ENCODE assay signal across 8 cellular contexts in genomic region chr12:25155031-25155576, GRCh38. TPM values are rescaled to one million over a fixed set of nuclear protein-coding genes. Genes with fewer than 3 reads are reported as not detected.
A peak's percentile ranks its signal among the peaks of the same experiment; 100 is the strongest.
DNase-seq lines count a peak whose midpoint lies in the region; ATAC-seq and TF ChIP-seq lines count a peak whose summit lies in the region.

No MANE protein-coding gene starts in this region.

- no peak overlapping the region for H3K4me3 Mint-ChIP-seq in CD14-positive monocyte
- H3K4me3 Mint-ChIP-seq in endothelial cell (ENCODE audit: unreplicated experiment) = no peak overlapping the region
- H3K4me3 Mint-ChIP-seq in progenitor cell of endocrine pancreas (ENCODE audit: low read depth) = no peak overlapping the region

- H3K4me1 Mint-ChIP-seq in CD14-positive monocyte (peaks cover 14% of the 10 kb centered on the region), endothelial cell (ENCODE audit: unreplicated experiment) (no peaks in the 10 kb centered on the region), progenitor cell of endocrine pancreas (ENCODE audit: low read depth) (no peaks in the 10 kb centered on the region)

- H3K36me3 Mint-ChIP-seq in CD14-positive monocyte (no peaks in the 10 kb centered on the region), endothelial cell (ENCODE audit: low read depth, unreplicated experiment) (no peaks in the 10 kb centered on the region), progenitor cell of endocrine pancreas (ENCODE audit: insufficient read depth) (peaks cover 1% of the 10 kb centered on the region)

- ATAC-seq in GM18498 (IDR thresholded peaks at IDR 0.05; ENCODE audit: unreplicated experiment) (peak; percentile 55), HG03103 (IDR thresholded peaks at IDR 0.05; ENCODE audit: low read depth, unreplicated experiment) (peak; percentile 45)

- intact Hi-C loops in CD14-positive monocyte (cut with micrococcal nuclease) = no loop called here

- H3K9me3 Mint-ChIP-seq in CD14-positive monocyte = peaks cover 0 to 3% (median 0%) of the 10 kb centered on the region in 7 donors
- H3K9me3 Mint-ChIP-seq in endothelial cell (ENCODE audit: unreplicated experiment) = no peaks in the 10 kb centered on the region
- H3K9me3 Mint-ChIP-seq in progenitor cell of endocrine pancreas (ENCODE audit: low read depth) = peaks cover 3% of the 10 kb centered on the region

- TF ChIP-seq CTCF in CD14-positive monocyte (IDR thresholded peaks at IDR 0.05) (peak; percentile 81), endothelial cell (IDR thresholded peaks at IDR 0.05; ENCODE audit: unreplicated experiment) (peak; percentile 80), progenitor cell of endocrine pancreas (IDR thresholded peaks at IDR 0.05; ENCODE audit: unreplicated experiment) (peak; percentile 95)

- H3K27ac Mint-ChIP-seq in CD14-positive monocyte = no peak overlapping the region
- no peak overlapping the region for H3K27ac Mint-ChIP-seq in endothelial cell (ENCODE audit: unreplicated experiment)
- peak overlapping the region; percentile 8 for H3K27ac Mint-ChIP-seq in progenitor cell of endocrine pancreas

- peaks cover 0 to under 1% (median 0%) of the 10 kb centered on the region in 3 donors for H3K27me3 Mint-ChIP-seq in CD14-positive monocyte (ENCODE audit: low read depth in 3 of 3)
- H3K27me3 Mint-ChIP-seq in endothelial cell (ENCODE audit: unreplicated experiment) = peaks cover 1% of the 10 kb centered on the region
- H3K27me3 Mint-ChIP-seq in progenitor cell of endocrine pancreas = no peaks in the 10 kb centered on the region

- DNase-seq in CD14-positive monocyte (ENCODE audit: low spot score) (no peak), OCI-M1 (lab: John Stamatoyannopoulos, UW) (peak; percentile 58), endothelial cell (ENCODE audit: low spot score) (no peak), progenitor cell of endocrine pancreas (ENCODE audit: low spot score, unreplicated experiment) (no peak)
- no peak for DNase-seq in stimulated activated CD4-positive, alpha-beta T cell treated with anti-CD3 and anti-CD28 coated beads, Interleukin-4, amount 100 ng/mL, for 1 hour
- DNase-seq in stimulated activated CD4-positive, alpha-beta T cell treated with anti-CD3 and anti-CD28 coated beads, Interleukin-15, amount 100 ng/mL, for 24 hours = no peak

RNA-seq across cellular contexts. Expression of gene DNAI7, which starts 39.9 kb away (rescaled TPM):
- not detected for polyA plus RNA-seq in CD14-positive monocyte
- total RNA-seq in endothelial cell (ENCODE audit: unreplicated experiment) = 0.33 TPM
- 3.1 and 3.3 TPM in 2 replicates for total RNA-seq in progenitor cell of endocrine pancreas

RNA-seq across cellular contexts. Expression of gene ETFRF1, which starts 39.9 kb away (rescaled TPM):
- 10 to 100 TPM; 16.0 to 28.9 TPM for polyA plus RNA-seq in CD14-positive monocyte
- total RNA-seq in endothelial cell (ENCODE audit: unreplicated experiment) = 10.1 TPM
- total RNA-seq in progenitor cell of endocrine pancreas = 23.1 and 26.8 TPM in 2 replicates
